In the genomic region with DNA sequence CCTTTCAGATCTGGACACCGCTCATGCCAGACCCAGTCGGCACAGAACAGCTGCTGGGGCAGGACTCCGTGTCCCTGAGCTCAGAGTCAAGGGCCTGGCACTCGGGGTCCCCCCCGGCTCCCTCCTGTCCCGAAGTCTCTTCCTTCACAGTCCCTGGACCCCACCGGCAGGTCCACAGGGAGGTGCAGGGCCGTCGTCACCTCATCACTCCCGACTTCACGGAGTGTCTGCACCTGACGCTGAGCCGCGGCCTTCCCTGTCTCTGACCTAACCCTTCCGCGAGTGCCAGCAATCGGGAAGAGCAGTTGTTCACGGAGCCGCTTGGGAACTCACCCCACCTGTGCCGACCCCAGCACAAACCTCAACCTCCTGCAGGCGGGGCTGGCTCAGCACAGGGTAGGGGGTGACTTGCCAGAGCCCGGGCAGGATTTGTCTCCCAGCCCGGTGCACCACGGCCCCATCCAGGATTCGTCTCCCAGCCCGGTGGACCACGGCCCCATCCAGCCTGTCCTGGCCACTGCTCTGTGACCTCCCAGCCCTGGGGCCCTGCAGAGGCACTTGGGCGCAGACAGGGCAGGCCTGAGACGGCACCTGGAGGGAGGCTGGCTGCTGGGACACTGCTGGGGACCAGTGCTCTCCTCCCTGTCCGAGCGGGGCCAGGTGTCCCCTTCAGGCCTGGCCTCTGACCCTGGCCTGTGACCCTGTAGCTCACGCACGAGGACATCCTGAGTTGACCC, we compare ENCODE assay signal across 1 cellular context.
TF ChIP-seq lines count a peak whose summit lies in the region.

No MANE protein-coding gene starts in this region.

TF ChIP-seq in H1, 55 proteins besides CTCF, POLR2A, EP300 and RAD21:
- TF ChIP-seq SAP30 (IDR thresholded peaks at IDR 0.05; ENCODE audit: insufficient read depth, insufficient replicate concordance, low read length) (no peak), POU5F1 (IDR thresholded peaks at IDR 0.05; ENCODE audit: low read depth, low read length) (no peak), POLR2AphosphoS5 (IDR thresholded peaks at IDR 0.05; ENCODE audit: low read depth, low read length) (no peak), TEAD4 (IDR thresholded peaks at IDR 0.05; ENCODE audit: low read depth, low read length) (no peak), CREB1 (IDR thresholded peaks at IDR 0.05) (no peak), USF2 (IDR thresholded peaks at IDR 0.05; ENCODE audit: low read length) (no peak), CHD7 (IDR thresholded peaks at IDR 0.05; ENCODE audit: insufficient replicate concordance, low read length) (no peak), BACH1 (IDR thresholded peaks at IDR 0.05; ENCODE audit: low read length) (no peak), BCL11A (IDR thresholded peaks at IDR 0.05; ENCODE audit: low read depth in 2 of 2, low read length in 2 of 2) (no peak), SP4 (IDR thresholded peaks at IDR 0.05; ENCODE audit: low read length) (no peak), HDAC2 (IDR thresholded peaks at IDR 0.05; ENCODE audit: borderline replicate concordance in 1 of 2, low read depth in 2 of 2, low read length in 2 of 2) (no peak), YY1 (IDR thresholded peaks at IDR 0.05; ENCODE audit: low read depth, low read length) (no peak), KDM1A (IDR thresholded peaks at IDR 0.05; ENCODE audit: borderline replicate concordance, low read length) (no peak), SUZ12 (IDR thresholded peaks at IDR 0.05; ENCODE audit: low read length) (no peak), SP1 (IDR thresholded peaks at IDR 0.05; ENCODE audit: low read depth, low read length) (no peak)
